11 cellular contexts compared by ENCODE assay signal in genomic region chr17:17181666-17182600, GRCh38. TPM values are rescaled to one million over a fixed set of nuclear protein-coding genes. Genes with fewer than 3 reads are reported as not detected.
DNase-seq lines count a peak whose midpoint lies in the region; ATAC-seq and TF ChIP-seq lines count a peak whose summit lies in the region.
"Had no signal": no experiment of that assay in that cellular context is flagged by ENCODE, and none has a peak within 500 bp of the region (broad histone marks: within the 10 kb centered on the region; RNA-seq: fewer than 3 reads in every experiment).

No MANE protein-coding gene starts in this region.

- peak overlapping the region; percentile 88 for H3K27ac Mint-ChIP-seq in activated CD8-positive, alpha-beta memory T cell treated with anti-CD3 and anti-CD28 coated beads, Interleukin-2, amount 10 ng/mL, durations not matched to agents 7 days and 5 days
- peak overlapping the region; percentile 78 for H3K27ac Mint-ChIP-seq in activated naive CD8-positive, alpha-beta T cell treated with anti-CD3 and anti-CD28 coated beads for 36 hours

- no peak for DNase-seq in activated CD8-positive, alpha-beta memory T cell treated with anti-CD3 and anti-CD28 coated beads, Interleukin-2, amount 10 ng/mL, durations not matched to agents 7 days and 5 days
- DNase-seq in activated CD8-positive, alpha-beta memory T cell treated with anti-CD3 and anti-CD28 coated beads for 24 hours: no peak
- no peak for DNase-seq in RWPE1 (ENCODE audit: low spot score)
- DNase-seq in activated naive CD8-positive, alpha-beta T cell treated with anti-CD3 and anti-CD28 coated beads for 36 hours: peak; percentile 26
- DNase-seq in stimulated activated naive CD4-positive, alpha-beta T cell treated with Interleukin-2 at 50 U/mL for 16 hours (lab: John Stamatoyannopoulos, UW): peak; percentile 41
- no peak for DNase-seq in left colon
- no peak for DNase-seq in posterior vena cava (ENCODE audit: low spot score)
- DNase-seq: NCI-H2081 treated with DMSO at 0.1 percent for 48 hours had no signal

- POLR2A ChIA-PET in RWPE1 (lab: Yijun Ruan, JAX; ENCODE audit: low non-redundant PET): no interaction called here

- H3K9me3 Mint-ChIP-seq in activated CD8-positive, alpha-beta memory T cell treated with anti-CD3 and anti-CD28 coated beads, Interleukin-2, amount 10 ng/mL, durations not matched to agents 7 days and 5 days (ENCODE audit: low read depth): no peaks in the 10 kb centered on the region
- no peaks in the 10 kb centered on the region for H3K9me3 Mint-ChIP-seq in activated naive CD8-positive, alpha-beta T cell treated with anti-CD3 and anti-CD28 coated beads for 36 hours

- CTCF ChIA-PET in activated CD8-positive, alpha-beta memory T cell treated with anti-CD3 and anti-CD28 coated beads, Interleukin-2, amount 10 ng/mL, durations not matched to agents 7 days and 5 days (lab: Charles Lee): interaction anchor here (0.8 kb wide), 1 partner anchor 8 kb away, joined by 3 read pairs; no protein-coding TSS in a partner anchor
- CTCF ChIA-PET in RWPE1 (lab: Yijun Ruan, JAX): no interaction called here

- intact Hi-C loops in left colon (cut with DNase I, micrococcal nuclease): no loop called here
- intact Hi-C loops in posterior vena cava (cut with DNase I): no loop called here

- H3K36me3 Mint-ChIP-seq in activated CD8-positive, alpha-beta memory T cell treated with anti-CD3 and anti-CD28 coated beads, Interleukin-2, amount 10 ng/mL, durations not matched to agents 7 days and 5 days: peaks cover 59% of the 10 kb centered on the region
- peaks cover 58% of the 10 kb centered on the region for H3K36me3 Mint-ChIP-seq in activated naive CD8-positive, alpha-beta T cell treated with anti-CD3 and anti-CD28 coated beads for 36 hours

- H3K4me3 Mint-ChIP-seq in activated CD8-positive, alpha-beta memory T cell treated with anti-CD3 and anti-CD28 coated beads, Interleukin-2, amount 10 ng/mL, durations not matched to agents 7 days and 5 days: peak overlapping the region; percentile 37
- peak overlapping the region; percentile 50 for H3K4me3 Mint-ChIP-seq in activated naive CD8-positive, alpha-beta T cell treated with anti-CD3 and anti-CD28 coated beads for 36 hours

- no peak for ATAC-seq in activated CD8-positive, alpha-beta memory T cell treated with anti-CD3 and anti-CD28 coated beads, Interleukin-2, amount 10 ng/mL, durations not matched to agents 7 days and 5 days
- no peak for ATAC-seq in left colon
- no peak for ATAC-seq in esophagus mucosa
- ATAC-seq: left lung, Panc1 had no signal

- H3K27me3 Mint-ChIP-seq in activated CD8-positive, alpha-beta memory T cell treated with anti-CD3 and anti-CD28 coated beads, Interleukin-2, amount 10 ng/mL, durations not matched to agents 7 days and 5 days: no peaks in the 10 kb centered on the region
- H3K27me3 Mint-ChIP-seq in activated naive CD8-positive, alpha-beta T cell treated with anti-CD3 and anti-CD28 coated beads for 36 hours: no peaks in the 10 kb centered on the region

- peaks cover 92% of the 10 kb centered on the region for H3K4me1 Mint-ChIP-seq in activated CD8-positive, alpha-beta memory T cell treated with anti-CD3 and anti-CD28 coated beads, Interleukin-2, amount 10 ng/mL, durations not matched to agents 7 days and 5 days
- H3K4me1 Mint-ChIP-seq in activated naive CD8-positive, alpha-beta T cell treated with anti-CD3 and anti-CD28 coated beads for 36 hours: peaks cover 83% of the 10 kb centered on the region

- TF ChIP-seq CTCF in RWPE1 (conservative IDR thresholded peaks at IDR 0.05; ENCODE audit: low read depth): no peak

- peak overlapping the region; percentile 32 for H3K27ac ChIP-seq in RWPE1
- H3K27ac ChIP-seq: left lung had no signal

RNA-seq across cellular contexts. Expression of gene PLD6, which starts 24.2 kb away (rescaled TPM):
- 10 to 100 TPM in 1 of 2 experiments, 1 to 10 TPM in 1; 5.2 to 12.5 TPM for total RNA-seq in activated CD8-positive, alpha-beta memory T cell treated with anti-CD3 and anti-CD28 coated beads, Interleukin-2, amount 10 ng/mL, durations not matched to agents 7 days and 5 days
- total RNA-seq in activated naive CD8-positive, alpha-beta T cell treated with anti-CD3 and anti-CD28 coated beads for 36 hours: 10 to 100 TPM; 19.4 to 19.5 TPM
- total RNA-seq in left colon (1 to 10 TPM in 1 of 2 donors, under 1 TPM in 1; 0.98 to 1.3 TPM), posterior vena cava (1 to 10 TPM; 2.9 to 4.4 TPM), esophagus mucosa (0.44 TPM)

RNA-seq across cellular contexts. Expression of gene FLCN, which starts 55.0 kb away (rescaled TPM):
- 10 to 100 TPM; 36.2 to 47.7 TPM for total RNA-seq in activated CD8-positive, alpha-beta memory T cell treated with anti-CD3 and anti-CD28 coated beads, Interleukin-2, amount 10 ng/mL, durations not matched to agents 7 days and 5 days
- total RNA-seq in activated naive CD8-positive, alpha-beta T cell treated with anti-CD3 and anti-CD28 coated beads for 36 hours: 10 to 100 TPM; 21.3 to 22.7 TPM
- total RNA-seq in left colon (10 to 100 TPM; 46.9 to 50.1 TPM), posterior vena cava (10 to 100 TPM; 37.9 to 53.5 TPM), esophagus mucosa (16.5 TPM)

Comparison
In these comparisons a context has a peak if more than half of its experiments do, and no peak if none do; other contexts are left out.
1. DNase-seq: peak in activated naive CD8-positive, alpha-beta T cell treated with anti-CD3 and anti-CD28 coated beads for 36 hours (single experiment) and stimulated activated naive CD4-positive, alpha-beta T cell treated with Interleukin-2 at 50 U/mL for 16 hours (single experiment); none in activated CD8-positive, alpha-beta memory T cell treated with anti-CD3 and anti-CD28 coated beads, Interleukin-2, amount 10 ng/mL, durations not matched to agents 7 days and 5 days (single experiment), activated CD8-positive, alpha-beta memory T cell treated with anti-CD3 and anti-CD28 coated beads for 24 hours (single experiment), RWPE1 (single experiment), left colon (0 of 2) and posterior vena cava (single experiment).